Comparison of ENCODE assay signal across 2 cellular contexts in genomic region chr2:77567723-77568122, GRCh38.
TF ChIP-seq lines count a peak whose summit lies in the region.

No MANE protein-coding gene starts in this region.

TF ChIP-seq in HEK293, 187 proteins besides CTCF, POLR2A, EP300 and RAD21 (continued from another document and continues in another):
- TF ChIP-seq ZBTB44 (tag by site-specific recombination; IDR thresholded peaks at IDR 0.05) (peak; percentile 53; the same call in 1 of the 2 replicates), ZNF121 (tag by site-specific recombination; IDR thresholded peaks at IDR 0.05) (no peak), ZNF48 (tag by site-specific recombination; IDR thresholded peaks at IDR 0.05) (no peak), ZNF549 (tag by site-specific recombination; IDR thresholded peaks at IDR 0.05) (no peak), OSR2 (tag by site-specific recombination; IDR thresholded peaks at IDR 0.05) (peak; percentile 79), SCRT2 (tag by site-specific recombination; IDR thresholded peaks at IDR 0.05) (no peak), ZNF18 (tag by site-specific recombination; IDR thresholded peaks at IDR 0.05) (peak; percentile 60; the same call in 1 of the 2 replicates), YY2 (tag by site-specific recombination; IDR thresholded peaks at IDR 0.05) (no peak), TCF7L2 (IDR thresholded peaks at IDR 0.05; ENCODE audit: borderline replicate concordance, low read depth, low read length) (peak; percentile 79; the same call in 1 of the 2 replicates), ZBTB7A (tag by site-specific recombination; IDR thresholded peaks at IDR 0.05; ENCODE audit: low read depth) (no peak), MYNN (tag by site-specific recombination; IDR thresholded peaks at IDR 0.05; ENCODE audit: borderline replicate concordance) (no peak), IKZF3 (tag by site-specific recombination; IDR thresholded peaks at IDR 0.05) (peak; percentile 68), ZNF433 (tag by site-specific recombination; IDR thresholded peaks at IDR 0.05; ENCODE audit: low read depth) (no peak), ZNF114 (tag by site-specific recombination; IDR thresholded peaks at IDR 0.05) (no peak), ZNF24 (tag by site-specific recombination; IDR thresholded peaks at IDR 0.05) (no peak), SP2 (tag by site-specific recombination; IDR thresholded peaks at IDR 0.05) (no peak), TRIM28 (IDR thresholded peaks at IDR 0.05; ENCODE audit: borderline replicate concordance, low read length) (peak; percentile 33; the same call in 1 of the 2 replicates), ZNF629 (tag by site-specific recombination; IDR thresholded peaks at IDR 0.05) (no peak), ZBTB49 (tag by site-specific recombination; IDR thresholded peaks at IDR 0.05; ENCODE audit: low read depth) (no peak), PRDM6 (tag by site-specific recombination; IDR thresholded peaks at IDR 0.05) (peak; percentile 96), ZNF398 (tag by site-specific recombination; IDR thresholded peaks at IDR 0.05) (no peak), ZNF843 (tag by site-specific recombination; IDR thresholded peaks at IDR 0.05) (peak; percentile 93)

TF ChIP-seq in HepG2, 621 proteins besides CTCF, POLR2A, EP300 and RAD21 (continued from another document):
- TF ChIP-seq SAFB2 (CRISPR knock-in tag; IDR thresholded peaks at IDR 0.05; ENCODE audit: borderline replicate concordance, low read depth) (no peak), SMC3 (IDR thresholded peaks at IDR 0.05; ENCODE audit: low read length) (no peak), IRF9 (CRISPR knock-in tag; IDR thresholded peaks at IDR 0.05; ENCODE audit: borderline replicate concordance) (no peak), SIX4 (CRISPR knock-in tag; IDR thresholded peaks at IDR 0.05) (no peak), ZNF800 (CRISPR knock-in tag; IDR thresholded peaks at IDR 0.05) (no peak), SP4 (CRISPR knock-in tag; IDR thresholded peaks at IDR 0.05) (no peak), ZNF788 (CRISPR knock-in tag; IDR thresholded peaks at IDR 0.05; ENCODE audit: borderline replicate concordance) (no peak), TAF1 (CRISPR knock-in tag; IDR thresholded peaks at IDR 0.05) (no peak)
